ENCODE assay signal across 8 cellular contexts in genomic region chr3:187368251-187368733, GRCh38. TPM values are rescaled to one million over a fixed set of nuclear protein-coding genes. Genes with fewer than 3 reads are reported as not detected.
DNase-seq lines count a peak whose midpoint lies in the region; ATAC-seq, FAIRE-seq and TF ChIP-seq lines count a peak whose summit lies in the region.

Gene RTP4, plus strand, starts transcription at chr3:187368385. Its CDS starts 57 bp downstream, at chr3:187368442.

- H3K9me3 Mint-ChIP-seq in astrocyte (ENCODE audit: unreplicated experiment): peaks cover 6% of the 10 kb centered on the region

- H3K79me2 ChIP-seq in astrocyte (ENCODE audit: insufficient read depth, low read length): no peaks in the 10 kb centered on the region

- peak within 1 kb of the TSS; percentile 88 for H3K27ac Mint-ChIP-seq in astrocyte (ENCODE audit: unreplicated experiment)

- peak within 1 kb of the TSS; percentile 44 for H3K4me3 ChIP-seq in astrocyte (ENCODE audit: insufficient read depth, low read depth, low read length)

- H4K20me1 ChIP-seq in astrocyte (ENCODE audit: insufficient read depth, low read length): no peaks in the 10 kb centered on the region

- H3K27me3 ChIP-seq in astrocyte (ENCODE audit: insufficient read depth, low read length): no peaks in the 10 kb centered on the region

- peaks cover 7% of the 10 kb centered on the region for H3K36me3 Mint-ChIP-seq in astrocyte (ENCODE audit: low read depth, unreplicated experiment)

- H3K4me2 ChIP-seq in astrocyte (ENCODE audit: low read length): peak within 1 kb of the TSS; percentile 82

- no peak for TF ChIP-seq CTCF in astrocyte (IDR thresholded peaks at IDR 0.05; ENCODE audit: insufficient read depth, low read depth, low read length)

- peak; percentile 29 for TF ChIP-seq POLR2A in GM18526 (IDR thresholded peaks at IDR 0.05; ENCODE audit: extremely low read depth, insufficient read length)

- no peaks in the 10 kb centered on the region for H3K9me3 ChIP-seq in astrocyte (ENCODE audit: insufficient read depth, low read depth, low read length)

- H3K9ac ChIP-seq in astrocyte (ENCODE audit: low read length): peak within 1 kb of the TSS; percentile 72

- ATAC-seq in HG03025 (IDR thresholded peaks at IDR 0.05; ENCODE audit: low FRiP score, unreplicated experiment): peak; percentile 97

- DNase-seq in RPMI7951 (ENCODE audit: low read depth) (peak; percentile 79), astrocyte (ENCODE audit: low read depth) (peak; percentile 28), NCI-H2081 treated with DMSO at 0.1 percent for 48 hours (lab: John Stamatoyannopoulos, UW) (no peak)
- peak; percentile 59 for DNase-seq in stimulated activated CD4-positive, alpha-beta T cell treated with anti-CD3 and anti-CD28 coated beads, Interleukin-4, amount 100 ng/mL, for 24 hours

- peaks cover 6% of the 10 kb centered on the region for H3K4me1 Mint-ChIP-seq in astrocyte (ENCODE audit: low read depth, unreplicated experiment)

- peak within 1 kb of the TSS; percentile 78 for H2AFZ ChIP-seq in astrocyte (ENCODE audit: low read depth, low read length)

- no peak within 1 kb of the TSS for H3K27ac ChIP-seq in astrocyte (ENCODE audit: low read depth, low read length)

- FAIRE-seq in A204.1 (lab: Jason Lieb, UNC) (peak; percentile 47), astrocyte (lab: Jason Lieb, UNC) (no peak), islet of Langerhans (lab: Jason Lieb, UNC) (peak; percentile 21)

- peak within 1 kb of the TSS; percentile 60 for H3K4me3 Mint-ChIP-seq in astrocyte (ENCODE audit: unreplicated experiment)

- peaks cover 6% of the 10 kb centered on the region for H3K27me3 Mint-ChIP-seq in astrocyte (ENCODE audit: low read depth, unreplicated experiment)

- H3K4me1 ChIP-seq in astrocyte (ENCODE audit: insufficient read depth, low read length): no peaks in the 10 kb centered on the region

- no peaks in the 10 kb centered on the region for H3K36me3 ChIP-seq in astrocyte (ENCODE audit: insufficient read depth, low read length)

RNA-seq across cellular contexts. Expression of gene RTP4, which starts in this region (rescaled TPM):
- 4.4 and 5.2 TPM in 2 replicates for total RNA-seq in RPMI7951 (2014; rRNA removed; shearing (Covaris generic))
- total RNA-seq in astrocyte: 1.2 TPM in 2 replicates
